ENCODE assay signal across 10 cellular contexts in the genomic region with DNA sequence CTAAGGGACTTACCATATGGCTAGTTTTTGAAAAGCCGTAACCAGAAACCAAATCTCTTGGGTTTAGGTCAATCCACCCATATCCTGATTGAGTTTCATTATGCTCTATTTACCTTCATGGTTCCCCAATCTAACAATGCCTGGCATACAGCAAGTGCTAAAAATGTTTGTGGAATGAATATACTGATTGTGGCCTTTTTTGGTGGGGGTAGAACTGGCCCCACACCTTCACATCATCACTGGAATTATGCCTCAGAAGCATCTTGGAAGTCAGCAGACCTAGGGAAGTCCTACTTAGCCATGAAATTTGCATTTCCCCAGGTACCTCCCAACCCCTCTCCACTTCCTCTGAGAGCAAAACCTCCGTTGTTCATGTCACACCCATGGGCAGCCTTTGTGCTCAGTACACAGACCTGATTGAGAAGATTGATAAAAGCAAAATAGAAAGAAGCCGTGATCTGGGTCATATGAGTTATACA. TPM values are rescaled to one million over a fixed set of nuclear protein-coding genes. Genes with fewer than 3 reads are reported as not detected.
DNase-seq lines count a peak whose midpoint lies in the region; ATAC-seq and TF ChIP-seq lines count a peak whose summit lies in the region.
"Had no signal": no experiment of that assay in that cellular context is flagged by ENCODE, and none has a peak within 500 bp of the region (broad histone marks: within the 10 kb centered on the region; RNA-seq: fewer than 3 reads in every experiment).

No MANE protein-coding gene starts in this region.

- POLR2A ChIA-PET in activated CD4-positive, alpha-beta T cell treated with anti-CD3 and anti-CD28 coated beads, Interleukin-2, amount 10 ng/mL, durations not matched to agents 7 days and 5 days (lab: Charles Lee), result no interaction called here

- H3K4me3 Mint-ChIP-seq in activated CD4-positive, alpha-beta T cell treated with anti-CD3 and anti-CD28 coated beads, Interleukin-2, amount 10 ng/mL, durations not matched to agents 7 days and 5 days, result peak overlapping the region; percentile 55

- peaks cover 18% of the 10 kb centered on the region for H3K9me3 ChIP-seq in OCI-LY3 (ENCODE audit: insufficient read depth, low read length)
- H3K9me3 ChIP-seq in uterus, result no peaks in the 10 kb centered on the region

- H3K27me3 Mint-ChIP-seq in activated CD4-positive, alpha-beta T cell treated with anti-CD3 and anti-CD28 coated beads, Interleukin-2, amount 10 ng/mL, durations not matched to agents 7 days and 5 days, result no peaks in the 10 kb centered on the region

- H2AFZ ChIP-seq in OCI-LY3 (ENCODE audit: low read depth, low read length), result peak overlapping the region; percentile 8; the same call in 1 of the 2 replicates

- peak; percentile 56 for ATAC-seq in HG02571 (IDR thresholded peaks at IDR 0.05; ENCODE audit: unreplicated experiment)

- H3K27me3 ChIP-seq in OCI-LY3 (ENCODE audit: low read depth, low read length) (no peaks in the 10 kb centered on the region), uterus (no peaks in the 10 kb centered on the region)

- peak overlapping the region; percentile 91 for H3K27ac Mint-ChIP-seq in activated CD4-positive, alpha-beta T cell treated with anti-CD3 and anti-CD28 coated beads, Interleukin-2, amount 10 ng/mL, durations not matched to agents 7 days and 5 days

- peak overlapping the region; percentile 15; the same call in 1 of the 2 replicates for H3K4me3 ChIP-seq in OCI-LY3 (ENCODE audit: low read length)
- no peak overlapping the region for H3K4me3 ChIP-seq in skin epidermis
- no peak overlapping the region for H3K4me3 ChIP-seq in uterus

- peaks cover 68% of the 10 kb centered on the region for H3K4me1 Mint-ChIP-seq in activated CD4-positive, alpha-beta T cell treated with anti-CD3 and anti-CD28 coated beads, Interleukin-2, amount 10 ng/mL, durations not matched to agents 7 days and 5 days

- no peaks in the 10 kb centered on the region for H3K36me3 ChIP-seq in OCI-LY3 (replicated peaks; ENCODE audit: low read depth, low read length)
- H3K36me3 ChIP-seq in uterus, result no peaks in the 10 kb centered on the region

- peak overlapping the region; percentile 52 for H3K4me2 ChIP-seq in OCI-LY3 (ENCODE audit: low read length)

- TF ChIP-seq POLR2A in uterus (IDR thresholded peaks at IDR 0.05), result no peak

- peaks cover 16% of the 10 kb centered on the region for H3K9me3 Mint-ChIP-seq in activated CD4-positive, alpha-beta T cell treated with anti-CD3 and anti-CD28 coated beads, Interleukin-2, amount 10 ng/mL, durations not matched to agents 7 days and 5 days

- H3K36me3 Mint-ChIP-seq in activated CD4-positive, alpha-beta T cell treated with anti-CD3 and anti-CD28 coated beads, Interleukin-2, amount 10 ng/mL, durations not matched to agents 7 days and 5 days (ENCODE audit: low read depth), result peaks cover 37% of the 10 kb centered on the region

- H4K20me1 ChIP-seq in OCI-LY3 (ENCODE audit: insufficient read depth, low read length), result no peaks in the 10 kb centered on the region

- H3K4me1 ChIP-seq in OCI-LY3 (ENCODE audit: low read length) (peaks cover 39% of the 10 kb centered on the region), uterus (no peaks in the 10 kb centered on the region)

- intact Hi-C loops in uterus (cut with DNase I; ENCODE audit: low total_unique reads), result no loop called here

- CTCF ChIA-PET in activated CD4-positive, alpha-beta T cell treated with anti-CD3 and anti-CD28 coated beads, Interleukin-2, amount 10 ng/mL, durations not matched to agents 7 days and 5 days (lab: Charles Lee), result interaction anchor here (0.8 to 4.2 kb wide), 6 partner anchors 11 to 49 kb away, joined by 3 to 28 read pairs (median 4); no protein-coding TSS in a partner anchor

- TF ChIP-seq CTCF in OCI-LY3 (IDR thresholded peaks at IDR 0.05; ENCODE audit: low read depth, low read length), result no peak
- no peak for TF ChIP-seq CTCF in uterus (IDR thresholded peaks at IDR 0.05)

- no peak overlapping the region for H3K9ac ChIP-seq in OCI-LY3 (ENCODE audit: low read length)

- H3K27ac ChIP-seq in OCI-LY3 (ENCODE audit: low read length) (peak overlapping the region; percentile 62), skin epidermis (peak overlapping the region in 13 of 21 experiments; percentile 7 to 85 (median 63)), uterus (no peak overlapping the region)

- H3K79me2 ChIP-seq in OCI-LY3 (ENCODE audit: low read length), result no peaks in the 10 kb centered on the region

- peak; percentile 66 for DNase-seq in activated CD4-positive, alpha-beta T cell treated with anti-CD3 and anti-CD28 coated beads, Interleukin-2, amount 10 ng/mL, durations not matched to agents 7 days and 5 days
- no peak for DNase-seq in activated CD4-positive, alpha-beta T cell treated with anti-CD3 and anti-CD28 coated beads, Interleukin-2, amount 50 U/mL, for 1 hour
- DNase-seq in uterus (no peak), NCI-H146 treated with DMSO at 0.1 percent for 48 hours (lab: John Stamatoyannopoulos, UW; ENCODE audit: unreplicated experiment) (no peak), midbrain (lab: John Stamatoyannopoulos, UW) (no peak)

RNA-seq across cellular contexts. Expression of a gene that starts 17.8 kb away (rescaled TPM):
- 10 to 100 TPM; 70.4 to 70.6 TPM for total RNA-seq in activated CD4-positive, alpha-beta T cell treated with anti-CD3 and anti-CD28 coated beads, Interleukin-2, amount 10 ng/mL, durations not matched to agents 7 days and 5 days
- under 1 TPM in 2 of 4 donors, not detected in 2; 0.09 to 0.26 TPM for total RNA-seq in uterus
- total RNA-seq: astrocyte had no signal

RNA-seq across cellular contexts. Expression of a gene that starts 47.0 kb away (rescaled TPM):
- total RNA-seq in activated CD4-positive, alpha-beta T cell treated with anti-CD3 and anti-CD28 coated beads, Interleukin-2, amount 10 ng/mL, durations not matched to agents 7 days and 5 days, result 100 to 1,000 TPM; 294 to 309 TPM
- 1 to 10 TPM in 3 of 4 donors, under 1 TPM in 1; 0.51 to 10.0 (median 2.6) TPM for total RNA-seq in uterus
- total RNA-seq: A673, astrocyte had no signal

Comparison
In these comparisons a context has a peak if more than half of its experiments do, and no peak if none do; other contexts are left out.
1. H3K27ac ChIP-seq: peak in OCI-LY3 (single experiment) and skin epidermis (13 of 21); none in uterus (0 of 2).
2. RNA of a gene that starts 17.8 kb away (total RNA-seq): 70.4 to 70.6 TPM in activated CD4-positive, alpha-beta T cell treated with anti-CD3 and anti-CD28 coated beads, Interleukin-2, amount 10 ng/mL, durations not matched to agents 7 days and 5 days; 0.09 to 0.26 TPM in uterus; every median in the first group is over 10 times any median in the second.
3. RNA of a gene that starts 47.0 kb away (total RNA-seq): 294 to 309 TPM in activated CD4-positive, alpha-beta T cell treated with anti-CD3 and anti-CD28 coated beads, Interleukin-2, amount 10 ng/mL, durations not matched to agents 7 days and 5 days; 0.51 to 10.0 TPM in uterus; every median in the first group is over 10 times any median in the second.